ENCODE assay signal across 37 cellular contexts in genomic region chr10:87625658-87626057, GRCh38.
"Had no signal": no experiment of that assay in that cellular context is flagged by ENCODE, and none has a peak within 500 bp of the region (broad histone marks: within the 10 kb centered on the region; RNA-seq: fewer than 3 reads in every experiment).

No MANE protein-coding gene starts in this region.

- H3K27me3 ChIP-seq: adrenal gland, body of pancreas, gastroesophageal sphincter, pancreas, testis, vagina had no signal

- H3K4me3 Mint-ChIP-seq: activated CD4-positive, alpha-beta memory T cell treated with anti-CD3 and anti-CD28 coated beads for 36 hours; activated naive CD4-positive, alpha-beta T cell treated with anti-CD3 and anti-CD28 coated beads for 36 hours; activated naive CD8-positive, alpha-beta T cell treated with anti-CD3 and anti-CD28 coated beads for 36 hours; activated T-helper 1 cell treated with anti-CD3 and anti-CD28 coated beads, Interleukin-12 subunit alpha, Interleukin-12 subunit beta, Interleukin-2, Interleukin-4 antibody, amounts not matched to agents 30 ng/mL and 10 ng/mL and 1 ng/mL, durations not matched to agents 14 hours and 24 hours and 36 hours; memory B cell; naive thymus-derived CD4-positive, alpha-beta T cell had no signal

- H3K4me1 Mint-ChIP-seq: activated naive CD8-positive, alpha-beta T cell treated with anti-CD3 and anti-CD28 coated beads for 36 hours; memory B cell; naive thymus-derived CD4-positive, alpha-beta T cell had no signal

- H3K4me1 ChIP-seq: adrenal gland, body of pancreas, gastroesophageal sphincter, pancreas, prostate gland, testis, vagina had no signal

- H3K36me3 ChIP-seq: adrenal gland, gastroesophageal sphincter, pancreas, prostate gland, vagina had no signal

- H3K9me3 ChIP-seq: adrenal gland, body of pancreas, gastroesophageal sphincter, pancreas, prostate gland, testis, vagina had no signal

- H3K27me3 Mint-ChIP-seq: activated naive CD8-positive, alpha-beta T cell treated with anti-CD3 and anti-CD28 coated beads for 36 hours had no signal

- H3K27ac ChIP-seq: adrenal gland, body of pancreas, gastroesophageal sphincter, pancreas, prostate gland, skin epidermis, testis, vagina, VCaP had no signal

- H3K4me3 ChIP-seq: adrenal gland, body of pancreas, gastroesophageal sphincter, pancreas, prostate gland, skin epidermis, testis, vagina had no signal

- H3K9me3 Mint-ChIP-seq: activated CD4-positive, alpha-beta memory T cell treated with anti-CD3 and anti-CD28 coated beads for 36 hours; activated naive CD4-positive, alpha-beta T cell treated with anti-CD3 and anti-CD28 coated beads for 36 hours; activated naive CD8-positive, alpha-beta T cell treated with anti-CD3 and anti-CD28 coated beads for 36 hours; activated T-helper 1 cell treated with anti-CD3 and anti-CD28 coated beads, Interleukin-12 subunit alpha, Interleukin-12 subunit beta, Interleukin-2, Interleukin-4 antibody, amounts not matched to agents 30 ng/mL and 10 ng/mL and 1 ng/mL, durations not matched to agents 14 hours and 24 hours and 36 hours; memory B cell; naive thymus-derived CD4-positive, alpha-beta T cell had no signal

- DNase-seq: activated CD4-positive, alpha-beta memory T cell treated with anti-CD3 and anti-CD28 coated beads for 36 hours; activated CD4-positive, alpha-beta T cell treated with anti-CD3 and anti-CD28 coated beads for 48 hours; activated CD8-positive, alpha-beta memory T cell treated with anti-CD3 and anti-CD28 coated beads, Interleukin-2, amount 50 U/mL, for 4 hours; activated effector memory CD4-positive, alpha-beta T cell treated with anti-CD3 and anti-CD28 coated beads, Interleukin-2, amount 50 U/mL, for 16 hours; activated naive CD4-positive, alpha-beta T cell treated with anti-CD3 and anti-CD28 coated beads for 36 hours; activated naive CD8-positive, alpha-beta T cell treated with anti-CD3 and anti-CD28 coated beads for 36 hours; activated T-cell treated with anti-CD3 and anti-CD28 coated beads, Interleukin-2, amount 50 U/mL, for 1 hour; adrenal gland; aorta; body of pancreas; dermis blood vessel endothelial cell; effector CD8-positive, alpha-beta T cell; erythroblast; head of caudate nucleus; hippocampal formation; islet precursor cell; left cardiac atrium; midbrain; naive thymus-derived CD4-positive, alpha-beta T cell; nucleus accumbens; pancreas; retina; stimulated activated CD4-positive, alpha-beta T cell treated with anti-CD3 and anti-CD28 coated beads, Interleukin-12 subunit alpha, Interleukin-12 subunit beta, amount 100 ng/mL, for 4 hours; stimulated activated CD4-positive, alpha-beta T cell treated with anti-CD3 and anti-CD28 coated beads, Interleukin-4, amount 100 ng/mL, for 1 hour; stimulated activated naive CD8-positive, alpha-beta T cell treated with anti-CD3 and anti-CD28 coated beads, Interleukin-15, Interleukin-2, amounts not matched to agents 100 U/mL and 50 U/mL, for 24 hours; T-helper 9 cell; testis; trophoblast cell had no signal

- ATAC-seq: activated CD4-positive, CD25-positive, alpha-beta regulatory T cell treated with anti-CD3 and anti-CD28 coated beads, Interleukin-2, amount 50 U/mL, for 24 hours; body of pancreas; gastroesophageal sphincter; left cardiac atrium; naive thymus-derived CD4-positive, alpha-beta T cell; pancreas; sciatic nerve; stimulated activated naive CD8-positive, alpha-beta T cell treated with anti-CD3 and anti-CD28 coated beads, Interleukin-15, Interleukin-2, amounts not matched to agents 100 U/mL and 50 U/mL, for 24 hours had no signal

- H3K27ac Mint-ChIP-seq: activated CD4-positive, alpha-beta memory T cell treated with anti-CD3 and anti-CD28 coated beads for 36 hours; activated naive CD4-positive, alpha-beta T cell treated with anti-CD3 and anti-CD28 coated beads for 36 hours; activated naive CD8-positive, alpha-beta T cell treated with anti-CD3 and anti-CD28 coated beads for 36 hours; activated T-helper 1 cell treated with anti-CD3 and anti-CD28 coated beads, Interleukin-12 subunit alpha, Interleukin-12 subunit beta, Interleukin-2, Interleukin-4 antibody, amounts not matched to agents 30 ng/mL and 10 ng/mL and 1 ng/mL, durations not matched to agents 14 hours and 24 hours and 36 hours; memory B cell; naive thymus-derived CD4-positive, alpha-beta T cell had no signal

- H3K36me3 Mint-ChIP-seq: activated CD4-positive, alpha-beta memory T cell treated with anti-CD3 and anti-CD28 coated beads for 36 hours; activated naive CD8-positive, alpha-beta T cell treated with anti-CD3 and anti-CD28 coated beads for 36 hours; memory B cell; naive thymus-derived CD4-positive, alpha-beta T cell had no signal
